ENCODE assay signal across 8 cellular contexts in the genomic region with DNA sequence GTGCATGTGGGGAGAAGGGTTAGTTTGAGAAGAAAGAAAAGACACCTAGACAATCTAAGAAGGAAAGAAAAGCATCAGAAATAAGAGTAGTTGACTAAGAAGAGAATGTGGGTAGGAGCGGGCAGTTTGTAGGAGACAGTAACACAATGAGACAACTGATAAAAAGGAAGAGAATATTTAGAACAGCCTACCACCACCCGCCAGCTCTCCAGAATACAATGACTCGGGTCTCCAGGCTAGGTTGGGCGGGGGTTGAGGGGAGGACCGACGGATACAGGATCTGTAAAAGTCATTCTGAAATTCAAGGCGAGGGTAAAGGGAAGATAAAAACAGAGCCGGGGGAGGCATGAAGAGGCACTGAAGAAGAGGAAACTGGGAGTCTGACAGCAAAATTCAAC. TPM values are rescaled to one million over a fixed set of nuclear protein-coding genes. Genes with fewer than 3 reads are reported as not detected.
A peak's percentile ranks its signal among the peaks of the same experiment; 100 is the strongest.
DNase-seq lines count a peak whose midpoint lies in the region; ATAC-seq and TF ChIP-seq lines count a peak whose summit lies in the region.

No MANE protein-coding gene starts in this region.

- peak overlapping the region; percentile 95 for H3K27ac Mint-ChIP-seq in activated naive CD8-positive, alpha-beta T cell treated with anti-CD3 and anti-CD28 coated beads for 36 hours

- no peak for TF ChIP-seq CTCF in AG04449 (IDR thresholded peaks at IDR 0.05; ENCODE audit: insufficient read depth, low read length, missing control alignments)

- POLR2A ChIA-PET in AG04449 (lab: Yijun Ruan, JAX) = interaction anchor here (0.6 to 1.9 kb wide), 6 partner anchors 9 to 132 kb away, joined by 3 to 17 read pairs (median 4); a partner anchor contains a TSS

- H3K36me3 Mint-ChIP-seq in activated naive CD8-positive, alpha-beta T cell treated with anti-CD3 and anti-CD28 coated beads for 36 hours = peaks cover 3% of the 10 kb centered on the region

- H3K27me3 Mint-ChIP-seq in activated naive CD8-positive, alpha-beta T cell treated with anti-CD3 and anti-CD28 coated beads for 36 hours = no peaks in the 10 kb centered on the region

- no peak for DNase-seq in AG04449 (ENCODE audit: low read depth, low spot score)
- no peak for DNase-seq in activated naive CD8-positive, alpha-beta T cell treated with anti-CD3 and anti-CD28 coated beads for 36 hours
- peak; percentile 18 for DNase-seq in stimulated activated CD4-positive, alpha-beta T cell treated with anti-CD3 and anti-CD28 coated beads, Interleukin-12 subunit alpha, Interleukin-12 subunit beta, amount 100 ng/mL, for 4 hours
- no peak for DNase-seq in NCI-H2107 treated with DMSO at 0.1 percent for 48 hours (lab: John Stamatoyannopoulos, UW; ENCODE audit: unreplicated experiment)

- peaks cover 18% of the 10 kb centered on the region for H3K4me1 Mint-ChIP-seq in activated naive CD8-positive, alpha-beta T cell treated with anti-CD3 and anti-CD28 coated beads for 36 hours

- peak overlapping the region; percentile 97 for H3K4me3 Mint-ChIP-seq in activated naive CD8-positive, alpha-beta T cell treated with anti-CD3 and anti-CD28 coated beads for 36 hours

- CTCF ChIA-PET in AG04449 (lab: Yijun Ruan, JAX) = interaction anchor here (0.8 to 2.2 kb wide), 6 partner anchors 10 to 128 kb away, joined by 3 to 11 read pairs (median 5); no protein-coding TSS in a partner anchor

- peak; percentile 3 for ATAC-seq in HG03045 (IDR thresholded peaks at IDR 0.05; ENCODE audit: unreplicated experiment)
- no peak for ATAC-seq in HG03135 (IDR thresholded peaks at IDR 0.05; ENCODE audit: unreplicated experiment)
- no peak for ATAC-seq in GM18498 (IDR thresholded peaks at IDR 0.05; ENCODE audit: unreplicated experiment)

- H3K4me3 ChIP-seq in AG04449 (ENCODE audit: low read depth, low read length) = peak overlapping the region; percentile 84
- peak overlapping the region; percentile 71 for H3K4me3 ChIP-seq in iPS-11a (ENCODE audit: low read depth, low read length)

- no peaks in the 10 kb centered on the region for H3K9me3 Mint-ChIP-seq in activated naive CD8-positive, alpha-beta T cell treated with anti-CD3 and anti-CD28 coated beads for 36 hours

RNA-seq across cellular contexts. Expression of a gene that starts 0.7 kb away (rescaled TPM):
- 10 to 100 TPM; 33.3 to 35.8 TPM for total RNA-seq in activated naive CD8-positive, alpha-beta T cell treated with anti-CD3 and anti-CD28 coated beads for 36 hours

RNA-seq across cellular contexts. Expression of a gene that starts 4.2 kb away (rescaled TPM):
- not detected for total RNA-seq in activated naive CD8-positive, alpha-beta T cell treated with anti-CD3 and anti-CD28 coated beads for 36 hours

RNA-seq across cellular contexts. Expression of a gene that starts 12.7 kb away (rescaled TPM):
- not detected for total RNA-seq in activated naive CD8-positive, alpha-beta T cell treated with anti-CD3 and anti-CD28 coated beads for 36 hours

RNA-seq across cellular contexts. Expression of a gene that starts 19.1 kb away (rescaled TPM):
- total RNA-seq in activated naive CD8-positive, alpha-beta T cell treated with anti-CD3 and anti-CD28 coated beads for 36 hours = not detected

RNA-seq across cellular contexts. Expression of a gene that starts 20.8 kb away (rescaled TPM):
- total RNA-seq in activated naive CD8-positive, alpha-beta T cell treated with anti-CD3 and anti-CD28 coated beads for 36 hours = under 1 TPM; 0.16 to 0.56 TPM
